8 cellular contexts compared by ENCODE assay signal in the genomic region with DNA sequence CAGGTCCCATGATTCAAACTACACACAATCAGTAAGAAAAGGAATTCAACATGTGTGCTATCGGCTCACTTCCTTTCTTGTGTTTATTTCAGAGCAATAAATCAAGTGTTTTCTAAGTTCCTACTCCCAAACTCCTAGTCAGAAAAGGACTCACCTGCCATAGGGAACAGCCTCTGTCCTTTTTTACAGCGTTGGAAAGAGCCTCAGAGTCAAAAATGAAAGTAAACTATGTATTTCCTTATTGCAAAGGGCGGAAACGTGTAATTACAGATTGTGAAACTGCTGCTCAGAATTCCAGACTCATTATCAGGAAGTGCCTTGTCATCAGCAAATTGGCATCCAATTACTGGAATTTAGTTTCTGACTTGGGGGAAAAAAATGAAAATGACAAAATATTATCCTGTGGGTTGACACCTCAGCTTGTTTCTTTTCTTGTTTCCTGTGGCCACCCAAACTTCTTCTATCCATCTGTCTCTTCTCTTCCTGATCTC.
DNase-seq lines count a peak whose midpoint lies in the region; ATAC-seq and TF ChIP-seq lines count a peak whose summit lies in the region.

CASP4 (minus strand) TSS at position 210 of the 491 bp plus-strand sequence; CDS start at position 161, 49 bp downstream.

- H3K27ac ChIP-seq in brain microvascular endothelial cell (peak within 1 kb of the TSS; percentile 64), subcutaneous abdominal adipose tissue (ENCODE audit: low read depth, low read length) (peak within 1 kb of the TSS; percentile 92)

- H3K36me3 ChIP-seq in brain microvascular endothelial cell (replicated peaks) (no peaks in the 10 kb centered on the region), subcutaneous abdominal adipose tissue (ENCODE audit: control insufficient read depth in 5 of 5, insufficient read depth in 5 of 5, low read length in 5 of 5) (no peaks in the 10 kb centered on the region)

- H3K27me3 Mint-ChIP-seq in nephron progenitor cell (ENCODE audit: low read depth, poor library complexity), result no peaks in the 10 kb centered on the region

- no peak within 1 kb of the TSS for H3K27ac Mint-ChIP-seq in nephron progenitor cell

- peak within 1 kb of the TSS; percentile 57 to 98 (median 87) for H3K9ac ChIP-seq in subcutaneous abdominal adipose tissue (ENCODE audit: low read length in 5 of 5)

- TF ChIP-seq CTCF in brain microvascular endothelial cell (IDR thresholded peaks at IDR 0.05; ENCODE audit: low read depth, low read length, missing control alignments) (no peak), nephron progenitor cell (IDR thresholded peaks at IDR 0.05) (no peak)

- ATAC-seq in GM18907 (IDR thresholded peaks at IDR 0.05; ENCODE audit: unreplicated experiment), result peak; percentile 93
- peak; percentile 89 for ATAC-seq in HG03135 (IDR thresholded peaks at IDR 0.05; ENCODE audit: unreplicated experiment)

- H3K4me3 Mint-ChIP-seq in nephron progenitor cell, result no peak within 1 kb of the TSS

- DNase-seq in CD1c-positive myeloid dendritic cell (ENCODE audit: extremely low spot score) (peak; percentile 88), NOMO-1 treated with dmso at 0.1 percent for 144 hours (lab: John Stamatoyannopoulos, UW; ENCODE audit: unreplicated experiment) (peak; percentile 23), brain microvascular endothelial cell (peak; percentile 32), kidney tubule cell (ENCODE audit: low spot score) (peak; percentile 81), nephron progenitor cell (no peak)

- peaks cover 0 to 9% (median 0%) of the 10 kb centered on the region in 5 donors for H3K9me3 ChIP-seq in subcutaneous abdominal adipose tissue (ENCODE audit: control insufficient read depth in 5 of 5, low read length in 5 of 5)

- peaks cover 16% of the 10 kb centered on the region for H3K4me1 Mint-ChIP-seq in nephron progenitor cell

- in situ Hi-C loops in brain microvascular endothelial cell (cut with HindIII; ENCODE audit: low pct_ligation_motif_present, low sequenced_read_pairs), result no loop called here

- no peaks in the 10 kb centered on the region for H3K36me3 Mint-ChIP-seq in nephron progenitor cell (ENCODE audit: low read depth)

- H3K27me3 ChIP-seq in brain microvascular endothelial cell (replicated peaks), result no peaks in the 10 kb centered on the region
- H3K27me3 ChIP-seq in subcutaneous abdominal adipose tissue (ENCODE audit: control insufficient read depth in 5 of 5, insufficient read depth in 4 of 5, low read length in 5 of 5), result no peaks in the 10 kb centered on the region

- H3K4me3 ChIP-seq in brain microvascular endothelial cell (ENCODE audit: low read depth, low read length), result peak within 1 kb of the TSS; percentile 48
- H3K4me3 ChIP-seq in subcutaneous abdominal adipose tissue (ENCODE audit: low read depth in 1 of 5, low read length in 5 of 5), result peak within 1 kb of the TSS; percentile 75 to 94 (median 84)

- H3K9me3 Mint-ChIP-seq in nephron progenitor cell, result peaks cover 32% of the 10 kb centered on the region

- peaks cover 0 to 40% (median 27%) of the 10 kb centered on the region in 5 donors for H3K4me1 ChIP-seq in subcutaneous abdominal adipose tissue (ENCODE audit: control insufficient read depth in 5 of 5, insufficient read depth in 5 of 5, low read length in 5 of 5)
